33 cellular contexts compared by ENCODE assay signal in genomic region chr18:59620381-59620780, GRCh38.
"Had no signal": no experiment of that assay in that cellular context is flagged by ENCODE, and none has a peak within 500 bp of the region (broad histone marks: within the 10 kb centered on the region; RNA-seq: fewer than 3 reads in every experiment).

No MANE protein-coding gene starts in this region.

- DNase-seq: activated CD4-positive, alpha-beta T cell treated with anti-CD3 and anti-CD28 coated beads for 4 hours; activated CD4-positive, alpha-beta T cell treated with anti-CD3 and anti-CD28 coated beads, Interleukin-2, amount 50 U/mL, for 48 hours; activated CD8-positive, alpha-beta memory T cell treated with anti-CD3 and anti-CD28 coated beads for 24 hours; activated CD8-positive, alpha-beta memory T cell treated with anti-CD3 and anti-CD28 coated beads, Interleukin-2, amount 50 U/mL, for 4 hours; activated effector memory CD4-positive, alpha-beta T cell treated with anti-CD3 and anti-CD28 coated beads, Interleukin-2, amount 50 U/mL, for 16 hours; activated naive CD8-positive, alpha-beta T cell treated with anti-CD3 and anti-CD28 coated beads for 36 hours; activated T-cell treated with anti-CD3 and anti-CD28 coated beads, Interleukin-2, amount 50 U/mL, for 1 hour; adrenal gland; aorta; body of pancreas; cortex of kidney; foreskin melanocyte; heart right ventricle; left lung; lower lobe of right lung; mucosa of descending colon; naive B cell; ovary; retina; stimulated activated CD4-positive, alpha-beta T cell treated with anti-CD3 and anti-CD28 coated beads, Interleukin-15, amount 100 ng/mL, for 24 hours; stimulated activated CD4-positive, alpha-beta T cell treated with anti-CD3 and anti-CD28 coated beads, Interleukin-2, amount 100 ng/mL, for 24 hours; stimulated activated naive CD4-positive, alpha-beta T cell; T-helper 1 cell; transverse colon had no signal

- H3K27me3 ChIP-seq: adrenal gland, body of pancreas, esophagus muscularis mucosa, heart right ventricle, left lung, ovary, transverse colon had no signal

- H3K27ac Mint-ChIP-seq: activated naive CD4-positive, alpha-beta T cell treated with anti-CD3 and anti-CD28 coated beads for 36 hours; activated naive CD8-positive, alpha-beta T cell treated with anti-CD3 and anti-CD28 coated beads for 36 hours; activated T-helper 1 cell treated with anti-CD3 and anti-CD28 coated beads, Interleukin-12 subunit alpha, Interleukin-12 subunit beta, Interleukin-2, Interleukin-4 antibody, amounts not matched to agents 30 ng/mL and 10 ng/mL and 1 ng/mL, durations not matched to agents 14 hours and 24 hours and 36 hours; progenitor cell of endocrine pancreas had no signal

- H3K9me3 Mint-ChIP-seq: activated naive CD4-positive, alpha-beta T cell treated with anti-CD3 and anti-CD28 coated beads for 36 hours; activated naive CD8-positive, alpha-beta T cell treated with anti-CD3 and anti-CD28 coated beads for 36 hours; activated T-helper 1 cell treated with anti-CD3 and anti-CD28 coated beads, Interleukin-12 subunit alpha, Interleukin-12 subunit beta, Interleukin-2, Interleukin-4 antibody, amounts not matched to agents 30 ng/mL and 10 ng/mL and 1 ng/mL, durations not matched to agents 14 hours and 24 hours and 36 hours had no signal

- H3K4me3 ChIP-seq: adrenal gland, body of pancreas, esophagus muscularis mucosa, heart right ventricle, left lung, lower lobe of right lung, mucosa of descending colon, ovary, transverse colon had no signal

- H3K4me3 Mint-ChIP-seq: activated naive CD4-positive, alpha-beta T cell treated with anti-CD3 and anti-CD28 coated beads for 36 hours; activated naive CD8-positive, alpha-beta T cell treated with anti-CD3 and anti-CD28 coated beads for 36 hours; activated T-helper 1 cell treated with anti-CD3 and anti-CD28 coated beads, Interleukin-12 subunit alpha, Interleukin-12 subunit beta, Interleukin-2, Interleukin-4 antibody, amounts not matched to agents 30 ng/mL and 10 ng/mL and 1 ng/mL, durations not matched to agents 14 hours and 24 hours and 36 hours; naive B cell had no signal

- H3K4me1 ChIP-seq: left lung had no signal

- H3K9me3 ChIP-seq: adrenal gland, body of pancreas, esophagus muscularis mucosa, heart right ventricle, left lung, lower lobe of right lung, mucosa of descending colon, ovary, transverse colon had no signal

- FAIRE-seq: endothelial cell of umbilical vein, TTC549, urothelium cell line had no signal

- H3K36me3 ChIP-seq: adrenal gland, esophagus muscularis mucosa, heart right ventricle, left lung, lower lobe of right lung, ovary, transverse colon had no signal

- ATAC-seq: body of pancreas, heart right ventricle, left lung, mucosa of descending colon, sciatic nerve had no signal

- H3K4me1 Mint-ChIP-seq: activated naive CD8-positive, alpha-beta T cell treated with anti-CD3 and anti-CD28 coated beads for 36 hours; naive B cell had no signal

- H3K36me3 Mint-ChIP-seq: activated naive CD8-positive, alpha-beta T cell treated with anti-CD3 and anti-CD28 coated beads for 36 hours; naive B cell had no signal

- H3K27ac ChIP-seq: adrenal gland, body of pancreas, esophagus muscularis mucosa, heart right ventricle, left lung, lower lobe of right lung, transverse colon, VCaP had no signal
